8 cellular contexts compared by ENCODE assay signal in genomic region chr19:37654118-37654517, GRCh38. TPM values are rescaled to one million over a fixed set of nuclear protein-coding genes. Genes with fewer than 3 reads are reported as not detected.
DNase-seq lines count a peak whose midpoint lies in the region; ATAC-seq and TF ChIP-seq lines count a peak whose summit lies in the region.

No MANE protein-coding gene starts in this region.

- peak overlapping the region; percentile 74 for H3K4me3 ChIP-seq in GM08714 (ENCODE audit: low read length)
- H3K4me3 ChIP-seq in Panc1 (ENCODE audit: low read depth in 2 of 2, low read length in 2 of 2): peak overlapping the region; percentile 73 to 93
- H3K4me3 ChIP-seq in esophagus squamous epithelium: peak overlapping the region; percentile 56 to 93 (median 83)
- peak overlapping the region; percentile 81 for H3K4me3 ChIP-seq in retinal pigment epithelial cell (ENCODE audit: low read length)

- in situ Hi-C loops in Panc1 (cut with HindIII; ENCODE audit: low pct_unique_long_range_greater_than_20kb, low sequenced_read_pairs): no loop called here

- TF ChIP-seq POLR2A in esophagus squamous epithelium (IDR thresholded peaks at IDR 0.05): no peak

- H3K9me3 ChIP-seq in Panc1 (ENCODE audit: control insufficient read depth, insufficient read depth, low read depth, low read length): peaks cover 46% of the 10 kb centered on the region
- peaks cover 0 to 15% (median 4%) of the 10 kb centered on the region in 3 donors for H3K9me3 ChIP-seq in esophagus squamous epithelium

- H3K36me3 ChIP-seq in Panc1 (ENCODE audit: control insufficient read depth, insufficient read depth, low read length) (no peaks in the 10 kb centered on the region), esophagus squamous epithelium (peaks cover 0 to 25% (median 0%) of the 10 kb centered on the region in 3 donors)

- POLR2A ChIA-PET in Panc1 (lab: Charles Lee): no interaction called here
- POLR2A ChIA-PET in GM10248 (lab: Yijun Ruan, JAX): no interaction called here

- H3K27me3 ChIP-seq in Panc1 (ENCODE audit: control insufficient read depth, insufficient read depth, low read length) (no peaks in the 10 kb centered on the region), esophagus squamous epithelium (no peaks in the 10 kb centered on the region)

- 0 to 1% methylated on average over 5 of the region's 5 CpGs for WGBS in esophagus squamous epithelium, 2 donors

- BruUV-seq in Panc1 (replicated peaks; lab: Mats Ljungman, UMichigan): no TSS peak

- DNase-seq in Panc1 (ENCODE audit: low read depth, low spot score): peak; percentile 12
- DNase-seq in esophagus squamous epithelium (lab: John Stamatoyannopoulos, UW): no peak
- peak; percentile 7 for DNase-seq in retinal pigment epithelial cell (ENCODE audit: low read depth)
- no peak for DNase-seq in GM10248 (ENCODE audit: extremely low spot score)
- no peak for DNase-seq in COLO829 (ENCODE audit: low spot score)

- peaks cover 8% of the 10 kb centered on the region; the same call in 1 of the 2 replicates for H3K4me1 ChIP-seq in Panc1 (ENCODE audit: control insufficient read depth, insufficient read depth, low read length)
- H3K4me1 ChIP-seq in esophagus squamous epithelium: peaks cover 0 to 31% (median 19%) of the 10 kb centered on the region in 3 donors

- intact Hi-C loops in Panc1 (cut with micrococcal nuclease; ENCODE audit: unreplicated experiment): loop anchor here (5.0 kb wide), 1 partner anchor 187 kb away; the partner anchor contains the start of genes ZNF569 and ZNF570
- intact Hi-C loops in esophagus squamous epithelium (cut with DNase I): no loop called here

- ATAC-seq in Panc1 (no peak), HG03521 (IDR thresholded peaks at IDR 0.05; ENCODE audit: unreplicated experiment) (no peak), HG03571 (IDR thresholded peaks at IDR 0.05; ENCODE audit: unreplicated experiment) (no peak)

- no peak for TF ChIP-seq CTCF in Panc1 (IDR thresholded peaks at IDR 0.05)
- TF ChIP-seq CTCF in esophagus squamous epithelium (IDR thresholded peaks at IDR 0.05): no peak
- no peak for TF ChIP-seq CTCF in retinal pigment epithelial cell (conservative IDR thresholded peaks at IDR 0.05; ENCODE audit: low read depth, low read length)
- no peak for TF ChIP-seq CTCF in GM10248 (IDR thresholded peaks at IDR 0.05; ENCODE audit: control extremely low read depth, extremely low read depth, low read depth, missing control alignments)

- H3K27ac ChIP-seq in Panc1 (ENCODE audit: low read length) (peak overlapping the region; percentile 97), esophagus squamous epithelium (peak overlapping the region; percentile 84 to 98 (median 96))

- CTCF ChIA-PET in Panc1 (lab: Charles Lee) (no interaction called here), GM10248 (lab: Yijun Ruan, JAX) (interaction anchor here (1.0 to 1.1 kb wide), 2 partner anchors 12 to 60 kb away, joined by 3 to 4 read pairs; partner anchors contain the start of genes ZNF540 and ZNF571)

RNA-seq across cellular contexts. Expression of gene ZFP30, which starts 1.1 kb away (rescaled TPM):
- total RNA-seq in Panc1 (2021; ENCODE audit: unreplicated experiment): 22.0 TPM
- 9.3 TPM for polyA plus RNA-seq in Panc1 (2012; ENCODE audit: insufficient read length)
- total RNA-seq in esophagus squamous epithelium: 10 to 100 TPM in 1 of 4 donors, 1 to 10 TPM in 3; 3.4 to 13.9 (median 5.3) TPM

RNA-seq across cellular contexts. Expression of gene ZNF540, which starts 59.4 kb away (rescaled TPM):
- total RNA-seq in Panc1 (2021; ENCODE audit: unreplicated experiment): 0.39 TPM
- polyA plus RNA-seq in Panc1 (2012; ENCODE audit: insufficient read length): 0.13 TPM
- 1 to 10 TPM in 1 of 4 donors, under 1 TPM in 3; 0.44 to 2.5 (median 0.82) TPM for total RNA-seq in esophagus squamous epithelium

RNA-seq across cellular contexts. Expression of gene ZNF571, which starts 59.5 kb away (rescaled TPM):
- total RNA-seq in Panc1 (2021; ENCODE audit: unreplicated experiment): 6.2 TPM
- 2.0 TPM for polyA plus RNA-seq in Panc1 (2012; ENCODE audit: insufficient read length)
- 1 to 10 TPM in 3 of 4 donors, under 1 TPM in 1; 0.95 to 4.6 (median 2.1) TPM for total RNA-seq in esophagus squamous epithelium

Comparison
In these comparisons a context has a peak if more than half of its experiments do, and no peak if none do; other contexts are left out.
1. DNase-seq: peak in Panc1 (single experiment) and retinal pigment epithelial cell (single experiment); none in esophagus squamous epithelium (single experiment), GM10248 (single experiment) and COLO829 (single experiment).
2. Peak in every context shown above with its lines, with median percentiles within 50 percentile points of each other: H3K4me3 ChIP-seq.